In genomic region chr3:53975382-53975781, GRCh38 we compare ENCODE assay signal across 35 cellular contexts.
"Had no signal": no experiment of that assay in that cellular context is flagged by ENCODE, and none has a peak within 500 bp of the region (broad histone marks: within the 10 kb centered on the region; RNA-seq: fewer than 3 reads in every experiment).

No MANE protein-coding gene starts in this region.

- H3K4me3 ChIP-seq: MG63 had no signal

- H3K9me3 ChIP-seq: MG63 had no signal

- DNase-seq: Karpas-422, Kasumi-1, KG1, MG63, MM.1S, MV-4-11, NCI-H1048, NCI-H1092, NCI-H1092 treated with DMSO at 0.1 percent for 48 hours, NCI-H1105, NCI-H1105 treated with DMSO at 0.1 percent for 48 hours, NCI-H1417, NCI-H1417 treated with DMSO at 0.1 percent for 48 hours, NCI-H1436, NCI-H1436 treated with DMSO at 0.1 percent for 48 hours, NCI-H146, NCI-H1694, NCI-H1694 treated with DMSO at 0.1 percent for 48 hours, NCI-H187, NCI-H187 treated with DMSO at 0.1 percent for 48 hours, NCI-H1930, NCI-H2029, NCI-H2029 treated with DMSO at 0.1 percent for 48 hours, NCI-H2081, NCI-H2081 treated with DMSO at 0.1 percent for 48 hours, NCI-H2107, NCI-H2171, NCI-H2171 treated with DMSO at 0.1 percent for 48 hours, NCI-H2227 treated with DMSO at 0.1 percent for 48 hours, NCI-H226, NCI-H345, NCI-H446, NCI-H446 treated with DMSO at 0.1 percent for 48 hours, NCI-H510A had no signal

- H3K27ac ChIP-seq: KMS-11 had no signal

- H3K4me2 ChIP-seq: KMS-11 had no signal

- H3K9ac ChIP-seq: KMS-11 had no signal

- H3K27me3 ChIP-seq: MG63 had no signal

- H3K36me3 ChIP-seq: MG63 had no signal
